Comparison of ENCODE assay signal across 15 cellular contexts in the genomic region with DNA sequence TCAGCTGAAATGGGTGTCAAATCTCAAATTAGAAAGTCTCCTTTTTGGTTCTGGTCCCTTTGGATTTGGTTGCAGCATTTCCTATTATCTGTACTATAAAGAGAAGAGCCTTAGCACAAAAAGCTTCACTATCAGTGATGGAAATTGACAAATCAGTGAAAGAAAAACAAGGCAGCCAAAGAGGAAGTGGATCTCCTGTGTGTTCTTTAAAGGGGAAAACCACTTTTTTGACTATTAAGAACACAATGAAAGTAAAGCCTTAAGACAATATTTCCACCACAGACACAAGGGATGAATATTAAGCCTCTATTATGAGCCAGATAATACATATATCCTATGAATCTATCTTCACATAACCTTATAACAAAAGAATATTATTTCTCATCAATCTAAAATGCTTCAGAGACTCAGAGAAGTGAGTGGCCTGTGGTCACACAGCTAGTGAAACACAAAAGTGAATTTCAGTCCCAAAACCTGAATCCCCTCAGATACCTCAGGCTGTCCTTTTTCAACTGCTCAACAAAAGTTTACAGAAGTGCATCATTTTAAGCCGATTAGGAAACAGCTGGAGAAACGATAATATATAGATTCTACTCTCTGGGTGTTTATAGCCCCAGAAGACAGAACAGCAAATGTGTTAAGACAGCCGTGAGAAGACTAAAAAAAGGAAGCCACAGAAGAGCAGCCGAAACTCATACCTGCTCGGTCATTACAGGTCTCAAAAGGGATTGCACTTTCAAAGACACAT. TPM values are rescaled to one million over a fixed set of nuclear protein-coding genes. Genes with fewer than 3 reads are reported as not detected.
DNase-seq lines count a peak whose midpoint lies in the region; ATAC-seq, FAIRE-seq and TF ChIP-seq lines count a peak whose summit lies in the region.
"Had no signal": no experiment of that assay in that cellular context is flagged by ENCODE, and none has a peak within 500 bp of the region (broad histone marks: within the 10 kb centered on the region; RNA-seq: fewer than 3 reads in every experiment).

No MANE protein-coding gene starts in this region.

- peaks cover 11% of the 10 kb centered on the region; the same call in 1 of the 2 replicates for H3K4me1 ChIP-seq in GM12878 (ENCODE audit: control insufficient read depth, insufficient read depth, low read length)

- H3K9me3 ChIP-seq in GM12878 (replicated peaks; ENCODE audit: control insufficient read depth, insufficient read depth, low read length): no peaks in the 10 kb centered on the region

- H3K9ac ChIP-seq in GM12878 (ENCODE audit: control insufficient read depth, insufficient read depth, low read length): peak overlapping the region; percentile 19; the same call in 1 of the 2 replicates

- no peaks in the 10 kb centered on the region for H3K36me3 ChIP-seq in GM12878 (ENCODE audit: control insufficient read depth in 2 of 2, insufficient read depth in 2 of 2, low read length in 1 of 2)

- RAD21 ChIA-PET in GM12878 (lab: Charles Lee; ENCODE audit: unreplicated experiment): interaction anchor here (0.7 to 1.3 kb wide), 2 partner anchors 10 to 137 kb away, joined by 3 read pairs; no protein-coding TSS in a partner anchor

- no peaks in the 10 kb centered on the region for H4K20me1 ChIP-seq in GM12878 (ENCODE audit: control insufficient read depth, insufficient read depth)

- TF ChIP-seq RAD21 in GM12878 (IDR thresholded peaks at IDR 0.05; ENCODE audit: insufficient read depth, low read depth, low read length): peak; percentile 7; the same call in 1 of the 2 replicates

- no TSS peak for BruUV-seq in GM12878 (replicated peaks; lab: Mats Ljungman, UMichigan)

- in situ Hi-C loops in GM12878 (cut with MboI): no loop called here

- H3K27ac ChIP-seq in GM12878 (ENCODE audit: control insufficient read depth, insufficient read depth): peak overlapping the region; percentile 45
- H3K27ac ChIP-seq: HL-60 had no signal

- no peaks in the 10 kb centered on the region for H3K27me3 Mint-ChIP-seq in activated T-cell treated with anti-CD3 and anti-CD28 coated beads, Interleukin-2, amount 50 U/mL, for 72 hours (ENCODE audit: low read depth)

- H2AFZ ChIP-seq in GM12878 (ENCODE audit: control insufficient read depth, low read depth, low read length): peak overlapping the region; percentile 52

- H3K27ac Mint-ChIP-seq in activated T-cell treated with anti-CD3 and anti-CD28 coated beads, Interleukin-2, amount 50 U/mL, for 72 hours: no peak overlapping the region

- POLR2A ChIA-PET in GM12878 (lab: Charles Lee): no interaction called here

- H3K36me3 Mint-ChIP-seq in activated T-cell treated with anti-CD3 and anti-CD28 coated beads, Interleukin-2, amount 50 U/mL, for 72 hours (ENCODE audit: insufficient read depth in 2 of 2): no peaks in the 10 kb centered on the region

- intact Hi-C loops in GM12878 (cut with micrococcal nuclease; ENCODE audit: unreplicated experiment): loop anchor here (2.0 kb wide), 2 partner anchors 104 to 136 kb away; no protein-coding TSS in a partner anchor
- intact Hi-C loops in Right ventricle myocardium inferior (cut with DNase I): no loop called here

- no peak overlapping the region for H3K4me3 Mint-ChIP-seq in activated T-cell treated with anti-CD3 and anti-CD28 coated beads, Interleukin-2, amount 50 U/mL, for 72 hours

- H3K4me3 ChIP-seq in GM12878: peak overlapping the region; percentile 6; the same call in 1 of the 2 replicates

- no peak for TF ChIP-seq POLR2A in GM12878 (IDR thresholded peaks at IDR 0.05; ENCODE audit: low read depth, low read length)

- FAIRE-seq in GM12878 (lab: Jason Lieb, UNC): peak; percentile 64

- no peaks in the 10 kb centered on the region for H3K27me3 ChIP-seq in GM12878 (replicated peaks in 1 of 2; ENCODE audit: control insufficient read depth in 2 of 2, insufficient read depth in 2 of 2, low read length in 1 of 2)

- H3K4me1 Mint-ChIP-seq in activated T-cell treated with anti-CD3 and anti-CD28 coated beads, Interleukin-2, amount 50 U/mL, for 72 hours (ENCODE audit: low read depth): no peaks in the 10 kb centered on the region

- no peaks in the 10 kb centered on the region for H3K9me3 Mint-ChIP-seq in activated T-cell treated with anti-CD3 and anti-CD28 coated beads, Interleukin-2, amount 50 U/mL, for 72 hours

- WGBS in GM12878 (ENCODE audit: insufficient coverage, insufficient replicate concordance, low lambda C conversion rate, missing lambda C conversion rate): 1% methylated on average over 5 of the region's 5 CpGs

- no peak for TF ChIP-seq EP300 in GM12878 (IDR thresholded peaks at IDR 0.05; ENCODE audit: borderline replicate concordance in 1 of 2, control insufficient read depth in 1 of 2, low read depth in 2 of 2, low read length in 2 of 2)

- peak; percentile 49 for DNase-seq in GM12878 (ENCODE audit: low read depth, low spot score)
- DNase-seq in activated T-cell treated with anti-CD3 and anti-CD28 coated beads, Interleukin-2, amount 50 U/mL, for 72 hours: no peak
- DNase-seq in CD1c-positive myeloid dendritic cell (ENCODE audit: extremely low spot score): no peak
- DNase-seq in Right ventricle myocardium inferior (ENCODE audit: missing footprints): no peak
- DNase-seq: DMS53, NCI-H1417, nucleus accumbens, substantia nigra had no signal

- ATAC-seq in GM18873 (IDR thresholded peaks at IDR 0.05; ENCODE audit: low FRiP score, unreplicated experiment) (peak; percentile 85), GM21528 (IDR thresholded peaks at IDR 0.05; ENCODE audit: low FRiP score, unreplicated experiment) (peak; percentile 92), HG03097 (IDR thresholded peaks at IDR 0.05; ENCODE audit: low FRiP score, unreplicated experiment) (peak; percentile 90), GM12878 (peak; percentile 93), Right ventricle myocardium inferior (no peak)
- ATAC-seq in activated T-cell treated with anti-CD3 and anti-CD28 coated beads, Interleukin-2, amount 50 U/mL, for 72 hours (replicated peaks in 1 of 2): no peak
- ATAC-seq in activated CD4-positive, CD25-positive, alpha-beta regulatory T cell treated with anti-CD3 and anti-CD28 coated beads, Interleukin-2, amount 50 U/mL, for 24 hours: no peak
- ATAC-seq: left lobe of liver had no signal

- no peaks in the 10 kb centered on the region for H3K79me2 ChIP-seq in GM12878 (ENCODE audit: control insufficient read depth, insufficient read depth, low read length)

- SMC1A ChIA-PET in GM12878 (lab: Charles Lee; ENCODE audit: uncharacterized antibody, unreplicated experiment): interaction anchor here (1.0 to 1.9 kb wide), 7 partner anchors 10 to 139 kb away, joined by 3 to 11 read pairs (median 4); no protein-coding TSS in a partner anchor

- CTCF ChIA-PET in GM12878 (lab: Yijun Ruan, JAX): interaction anchor here (1.0 to 1.9 kb wide), 8 partner anchors 10 to 129 kb away, joined by 3 to 11 read pairs (median 4); partner anchors contain the start of gene ARL14EP

- H3K4me2 ChIP-seq in GM12878 (ENCODE audit: control insufficient read depth, insufficient read depth): peak overlapping the region; percentile 73

- TF ChIP-seq CTCF in GM12878 (IDR thresholded peaks at IDR 0.05 in 2 of 3, conservative IDR thresholded peaks at IDR 0.05 in 1 of 3; ENCODE audit: control insufficient read depth in 2 of 3, extremely low read depth in 1 of 3, insufficient read depth in 1 of 3, low read depth in 3 of 3, low read length in 3 of 3): no peak

TF ChIP-seq in GM12878, 131 proteins besides CTCF, POLR2A, EP300 and RAD21 (continues in another document):
- TF ChIP-seq KAT2A (conservative IDR thresholded peaks at IDR 0.05; ENCODE audit: control insufficient read depth, low read depth, low read length): no peak
- no peak for TF ChIP-seq EZH2 (IDR thresholded peaks at IDR 0.05; ENCODE audit: borderline replicate concordance, control insufficient read depth, low read depth, low read length)
- TF ChIP-seq, protein P1, sequence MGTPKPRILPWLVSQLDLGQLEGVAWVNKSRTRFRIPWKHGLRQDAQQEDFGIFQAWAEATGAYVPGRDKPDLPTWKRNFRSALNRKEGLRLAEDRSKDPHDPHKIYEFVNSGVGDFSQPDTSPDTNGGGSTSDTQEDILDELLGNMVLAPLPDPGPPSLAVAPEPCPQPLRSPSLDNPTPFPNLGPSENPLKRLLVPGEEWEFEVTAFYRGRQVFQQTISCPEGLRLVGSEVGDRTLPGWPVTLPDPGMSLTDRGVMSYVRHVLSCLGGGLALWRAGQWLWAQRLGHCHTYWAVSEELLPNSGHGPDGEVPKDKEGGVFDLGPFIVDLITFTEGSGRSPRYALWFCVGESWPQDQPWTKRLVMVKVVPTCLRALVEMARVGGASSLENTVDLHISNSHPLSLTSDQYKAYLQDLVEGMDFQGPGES (IDR thresholded peaks at IDR 0.05): no peak
- no peak for TF ChIP-seq CHD1 (IDR thresholded peaks at IDR 0.05; ENCODE audit: low read depth, low read length)
- peak; percentile 21; the same call in 1 of the 2 replicates for TF ChIP-seq PKNOX1 (IDR thresholded peaks at IDR 0.05)
- TF ChIP-seq SRF (IDR thresholded peaks at IDR 0.05; ENCODE audit: low read depth in 2 of 2, low read length in 2 of 2): no peak

RNA-seq across cellular contexts. Expression of gene FSHB, which starts 24.4 kb away (rescaled TPM):
- not detected in 2 replicates for total RNA-seq in GM12878 (2013; cell fraction: nucleolus; rRNA removed)
- total RNA-seq in GM12878 (2014; rRNA removed) (not detected in 2 replicates), GM12878 (2014; rRNA removed; fragmentation: Illumina TruSeq; extraction: Trizol) (not detected in 2 replicates), GM12878 (2021) (not detected in 2 replicates), Right ventricle myocardium inferior (not detected)
- not detected for polyA plus RNA-seq in GM12878 (2011; ENCODE audit: low read depth)
- polyA plus RNA-seq in GM12878 (2011; rRNA removed) (not detected in 2 replicates), GM12878 (2014; fragmentation: Illumina TruSeq; extraction: Trizol) (not detected in 2 replicates), GM12878 (2014; fragmentation: Nextera tagmentation; extraction: Ambion mirVana) (not detected), GM12878 (2014; rRNA removed) (not detected in 2 replicates), GM12878 (2016; fragmentation: Nextera tagmentation; extraction: Ambion mirVana) (not detected)
- not detected in 2 replicates for polyA plus RNA-seq in GM12878 (2011; cell fraction: cytosol; rRNA removed)
- not detected in 2 replicates for polyA plus RNA-seq in GM12878 (2011; cell fraction: nucleus; rRNA removed)
- not detected in 2 replicates for polyA plus RNA-seq in GM12878 (2012)
- not detected in 2 replicates for polyA minus RNA-seq in GM12878 (2011; rRNA and poly(A)+ RNA removed)
- polyA minus RNA-seq in GM12878 (2011; cell fraction: cytosol; rRNA and poly(A)+ RNA removed): not detected in 2 replicates
- not detected in 2 replicates for polyA minus RNA-seq in GM12878 (2011; cell fraction: nucleus; rRNA and poly(A)+ RNA removed)
- not detected for total RNA-seq in activated T-cell treated with anti-CD3 and anti-CD28 coated beads, Interleukin-2, amount 50 U/mL, for 72 hours
- total RNA-seq: cardiac septum, left lobe of liver had no signal

Comparison
In these comparisons a context has a peak if more than half of its experiments do, and no peak if none do; other contexts are left out.
1. ATAC-seq: peak in GM18873 (single experiment), GM21528 (single experiment), HG03097 (single experiment) and GM12878 (single experiment); none in activated T-cell treated with anti-CD3 and anti-CD28 coated beads, Interleukin-2, amount 50 U/mL, for 72 hours (0 of 2), activated CD4-positive, CD25-positive, alpha-beta regulatory T cell treated with anti-CD3 and anti-CD28 coated beads, Interleukin-2, amount 50 U/mL, for 24 hours (0 of 2) and Right ventricle myocardium inferior (single experiment).